Comparison of ENCODE assay signal across 1 cellular context in the genomic region with DNA sequence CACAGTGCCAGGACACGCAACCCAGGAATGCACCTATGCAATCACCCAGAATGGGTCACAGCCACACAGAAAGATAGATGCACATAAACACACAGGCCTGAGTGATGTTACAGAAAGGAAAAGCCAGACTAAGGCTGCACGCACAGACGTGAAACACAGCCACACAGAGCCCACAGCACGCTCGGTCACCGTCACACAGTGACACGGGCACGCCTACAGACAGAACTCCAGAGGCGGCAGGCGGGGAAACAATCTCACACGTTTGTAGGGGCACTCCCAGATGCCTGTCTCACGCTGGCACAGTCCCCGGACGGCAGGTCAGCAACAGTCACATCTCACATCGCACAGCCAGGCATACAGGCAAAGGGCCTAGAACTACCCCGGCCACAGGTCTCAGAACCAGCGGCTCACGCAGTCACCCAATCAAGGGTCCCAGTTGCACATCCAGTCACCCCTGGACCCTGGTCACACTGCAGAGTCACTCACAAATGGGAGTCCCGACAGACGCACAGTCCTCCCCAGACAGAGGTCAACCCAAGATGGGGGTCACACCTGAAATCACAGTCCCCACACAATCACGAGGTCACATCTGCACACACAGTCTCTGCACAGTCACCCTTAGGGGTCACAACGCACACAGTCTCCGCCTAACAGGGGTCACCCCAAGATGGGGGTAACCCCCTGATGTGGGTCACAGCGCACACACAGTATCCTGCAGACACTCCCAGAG.
TF ChIP-seq lines count a peak whose summit lies in the region.

No MANE protein-coding gene starts in this region.

TF ChIP-seq in HEK293, 187 proteins besides CTCF, POLR2A, EP300 and RAD21 (continued from another document and continues in another):
- TF ChIP-seq, protein P1, sequence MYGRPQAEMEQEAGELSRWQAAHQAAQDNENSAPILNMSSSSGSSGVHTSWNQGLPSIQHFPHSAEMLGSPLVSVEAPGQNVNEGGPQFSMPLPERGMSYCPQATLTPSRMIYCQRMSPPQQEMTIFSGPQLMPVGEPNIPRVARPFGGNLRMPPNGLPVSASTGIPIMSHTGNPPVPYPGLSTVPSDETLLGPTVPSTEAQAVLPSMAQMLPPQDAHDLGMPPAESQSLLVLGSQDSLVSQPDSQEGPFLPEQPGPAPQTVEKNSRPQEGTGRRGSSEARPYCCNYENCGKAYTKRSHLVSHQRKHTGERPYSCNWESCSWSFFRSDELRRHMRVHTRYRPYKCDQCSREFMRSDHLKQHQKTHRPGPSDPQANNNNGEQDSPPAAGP (tag by site-specific recombination; IDR thresholded peaks at IDR 0.05): no peak
- TF ChIP-seq ZNF596 (tag by site-specific recombination; IDR thresholded peaks at IDR 0.05): no peak
- no peak for TF ChIP-seq YY2 (tag by site-specific recombination; IDR thresholded peaks at IDR 0.05)
- TF ChIP-seq ZNF571 (tag by site-specific recombination; IDR thresholded peaks at IDR 0.05): no peak
- no peak for TF ChIP-seq ZNF24 (tag by site-specific recombination; IDR thresholded peaks at IDR 0.05)
- TF ChIP-seq ZNF76 (tag by site-specific recombination; IDR thresholded peaks at IDR 0.05; ENCODE audit: borderline replicate concordance, low read depth): no peak
- no peak for TF ChIP-seq SP7 (tag by site-specific recombination; IDR thresholded peaks at IDR 0.05)
- TF ChIP-seq, protein P2, sequence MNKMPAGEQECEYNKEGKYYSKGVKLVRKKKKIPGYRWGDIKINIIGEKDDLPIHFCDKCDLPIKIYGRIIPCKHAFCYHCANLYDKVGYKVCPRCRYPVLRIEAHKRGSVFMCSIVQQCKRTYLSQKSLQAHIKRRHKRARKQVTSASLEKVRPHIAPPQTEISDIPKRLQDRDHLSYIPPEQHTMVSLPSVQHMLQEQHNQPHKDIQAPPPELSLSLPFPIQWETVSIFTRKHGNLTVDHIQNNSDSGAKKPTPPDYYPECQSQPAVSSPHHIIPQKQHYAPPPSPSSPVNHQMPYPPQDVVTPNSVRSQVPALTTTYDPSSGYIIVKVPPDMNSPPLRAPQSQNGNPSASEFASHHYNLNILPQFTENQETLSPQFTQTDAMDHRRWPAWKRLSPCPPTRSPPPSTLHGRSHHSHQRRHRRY (tag by site-specific recombination; IDR thresholded peaks at IDR 0.05): no peak
- no peak; the same call in 1 of the 2 replicates for TF ChIP-seq KLF1 (tag by site-specific recombination; IDR thresholded peaks at IDR 0.05)
- TF ChIP-seq ZNF274 (IDR thresholded peaks at IDR 0.05; ENCODE audit: low read length): no peak
- TF ChIP-seq ZNF274 (tag by site-specific recombination; IDR thresholded peaks at IDR 0.05; ENCODE audit: borderline replicate concordance): no peak
- TF ChIP-seq ZNF404 (tag by site-specific recombination; IDR thresholded peaks at IDR 0.05): no peak
- TF ChIP-seq ZSCAN30 (tag by site-specific recombination; IDR thresholded peaks at IDR 0.05): no peak
- no peak for TF ChIP-seq ZNF707 (tag by site-specific recombination; IDR thresholded peaks at IDR 0.05)
- TF ChIP-seq ZNF16 (tag by site-specific recombination; IDR thresholded peaks at IDR 0.05; ENCODE audit: low read depth): no peak
- TF ChIP-seq, protein P3, sequence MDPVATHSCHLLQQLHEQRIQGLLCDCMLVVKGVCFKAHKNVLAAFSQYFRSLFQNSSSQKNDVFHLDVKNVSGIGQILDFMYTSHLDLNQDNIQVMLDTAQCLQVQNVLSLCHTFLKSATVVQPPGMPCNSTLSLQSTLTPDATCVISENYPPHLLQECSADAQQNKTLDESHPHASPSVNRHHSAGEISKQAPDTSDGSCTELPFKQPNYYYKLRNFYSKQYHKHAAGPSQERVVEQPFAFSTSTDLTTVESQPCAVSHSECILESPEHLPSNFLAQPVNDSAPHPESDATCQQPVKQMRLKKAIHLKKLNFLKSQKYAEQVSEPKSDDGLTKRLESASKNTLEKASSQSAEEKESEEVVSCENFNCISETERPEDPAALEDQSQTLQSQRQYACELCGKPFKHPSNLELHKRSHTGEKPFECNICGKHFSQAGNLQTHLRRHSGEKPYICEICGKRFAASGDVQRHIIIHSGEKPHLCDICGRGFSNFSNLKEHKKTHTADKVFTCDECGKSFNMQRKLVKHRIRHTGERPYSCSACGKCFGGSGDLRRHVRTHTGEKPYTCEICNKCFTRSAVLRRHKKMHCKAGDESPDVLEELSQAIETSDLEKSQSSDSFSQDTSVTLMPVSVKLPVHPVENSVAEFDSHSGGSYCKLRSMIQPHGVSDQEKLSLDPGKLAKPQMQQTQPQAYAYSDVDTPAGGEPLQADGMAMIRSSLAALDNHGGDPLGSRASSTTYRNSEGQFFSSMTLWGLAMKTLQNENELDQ (tag by site-specific recombination; IDR thresholded peaks at IDR 0.05; ENCODE audit: low read depth): no peak
- TF ChIP-seq ZBTB7A (tag by site-specific recombination; IDR thresholded peaks at IDR 0.05; ENCODE audit: low read depth): peak; percentile 46; the same call in 1 of the 2 replicates
- TF ChIP-seq REPIN1 (tag by site-specific recombination; IDR thresholded peaks at IDR 0.05; ENCODE audit: low read depth): no peak
- TF ChIP-seq ZNF132 (tag by site-specific recombination; IDR thresholded peaks at IDR 0.05; ENCODE audit: borderline replicate concordance): no peak
- TF ChIP-seq, protein P4, sequence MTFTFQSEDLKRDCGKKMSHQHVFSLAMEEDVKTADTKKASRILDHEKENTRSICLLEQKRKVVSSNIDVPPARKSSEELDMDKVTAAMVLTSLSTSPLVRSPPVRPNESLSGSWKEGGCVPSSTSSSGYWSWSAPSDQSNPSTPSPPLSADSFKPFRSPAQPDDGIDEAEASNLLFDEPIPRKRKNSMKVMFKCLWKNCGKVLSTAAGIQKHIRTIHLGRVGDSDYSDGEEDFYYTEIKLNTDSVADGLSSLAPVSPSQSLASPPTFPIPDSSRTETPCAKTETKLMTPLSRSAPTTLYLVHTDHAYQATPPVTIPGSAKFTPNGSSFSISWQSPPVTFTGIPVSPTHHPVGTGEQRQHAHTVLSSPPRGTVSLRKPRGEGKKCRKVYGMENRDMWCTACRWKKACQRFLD (tag by site-specific recombination; IDR thresholded peaks at IDR 0.05): no peak
- TF ChIP-seq, protein P5, sequence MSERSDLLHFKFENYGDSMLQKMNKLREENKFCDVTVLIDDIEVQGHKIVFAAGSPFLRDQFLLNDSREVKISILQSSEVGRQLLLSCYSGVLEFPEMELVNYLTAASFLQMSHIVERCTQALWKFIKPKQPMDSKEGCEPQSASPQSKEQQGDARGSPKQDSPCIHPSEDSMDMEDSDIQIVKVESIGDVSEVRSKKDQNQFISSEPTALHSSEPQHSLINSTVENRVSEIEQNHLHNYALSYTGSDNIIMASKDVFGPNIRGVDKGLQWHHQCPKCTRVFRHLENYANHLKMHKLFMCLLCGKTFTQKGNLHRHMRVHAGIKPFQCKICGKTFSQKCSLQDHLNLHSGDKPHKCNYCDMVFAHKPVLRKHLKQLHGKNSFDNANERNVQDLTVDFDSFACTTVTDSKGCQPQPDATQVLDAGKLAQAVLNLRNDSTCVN (tag by site-specific recombination; optimal IDR thresholded peaks at IDR 0.05): peak; percentile 58
- TF ChIP-seq, protein P6, sequence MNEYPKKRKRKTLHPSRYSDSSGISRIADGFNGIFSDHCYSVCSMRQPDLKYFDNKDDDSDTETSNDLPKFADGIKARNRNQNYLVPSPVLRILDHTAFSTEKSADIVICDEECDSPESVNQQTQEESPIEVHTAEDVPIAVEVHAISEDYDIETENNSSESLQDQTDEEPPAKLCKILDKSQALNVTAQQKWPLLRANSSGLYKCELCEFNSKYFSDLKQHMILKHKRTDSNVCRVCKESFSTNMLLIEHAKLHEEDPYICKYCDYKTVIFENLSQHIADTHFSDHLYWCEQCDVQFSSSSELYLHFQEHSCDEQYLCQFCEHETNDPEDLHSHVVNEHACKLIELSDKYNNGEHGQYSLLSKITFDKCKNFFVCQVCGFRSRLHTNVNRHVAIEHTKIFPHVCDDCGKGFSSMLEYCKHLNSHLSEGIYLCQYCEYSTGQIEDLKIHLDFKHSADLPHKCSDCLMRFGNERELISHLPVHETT (tag by site-specific recombination; IDR thresholded peaks at IDR 0.05): no peak
- TF ChIP-seq ZNF157 (tag by site-specific recombination; IDR thresholded peaks at IDR 0.05): no peak
- TF ChIP-seq ZFHX2 (tag by site-specific recombination; conservative IDR thresholded peaks at IDR 0.05): 0 out of 2 replicates have a peak, but pooled peaks have one; percentile 25
- no peak for TF ChIP-seq ZNF561 (tag by site-specific recombination; IDR thresholded peaks at IDR 0.05; ENCODE audit: borderline replicate concordance)
- peak; percentile 84 for TF ChIP-seq ZNF335 (tag by site-specific recombination; conservative IDR thresholded peaks at IDR 0.05)
- TF ChIP-seq ZNF354C (tag by site-specific recombination; IDR thresholded peaks at IDR 0.05; ENCODE audit: borderline replicate concordance, low read depth): no peak
- TF ChIP-seq ZNF660 (tag by site-specific recombination; IDR thresholded peaks at IDR 0.05): no peak
- TF ChIP-seq ZNF670 (tag by site-specific recombination; IDR thresholded peaks at IDR 0.05; ENCODE audit: low read depth): no peak
- TF ChIP-seq ZNF501 (tag by site-specific recombination; IDR thresholded peaks at IDR 0.05): no peak
- no peak for TF ChIP-seq ZNF324 (tag by site-specific recombination; IDR thresholded peaks at IDR 0.05)
- TF ChIP-seq ZNF548 (tag by site-specific recombination; IDR thresholded peaks at IDR 0.05): no peak
- TF ChIP-seq SP2 (tag by site-specific recombination; IDR thresholded peaks at IDR 0.05): peak; percentile 28
- TF ChIP-seq ZNF37A (tag by site-specific recombination; IDR thresholded peaks at IDR 0.05): no peak
- no peak for TF ChIP-seq ZNF621 (tag by site-specific recombination; IDR thresholded peaks at IDR 0.05)
- TF ChIP-seq ZNF473 (tag by site-specific recombination; IDR thresholded peaks at IDR 0.05): no peak
- TF ChIP-seq, protein P7, sequence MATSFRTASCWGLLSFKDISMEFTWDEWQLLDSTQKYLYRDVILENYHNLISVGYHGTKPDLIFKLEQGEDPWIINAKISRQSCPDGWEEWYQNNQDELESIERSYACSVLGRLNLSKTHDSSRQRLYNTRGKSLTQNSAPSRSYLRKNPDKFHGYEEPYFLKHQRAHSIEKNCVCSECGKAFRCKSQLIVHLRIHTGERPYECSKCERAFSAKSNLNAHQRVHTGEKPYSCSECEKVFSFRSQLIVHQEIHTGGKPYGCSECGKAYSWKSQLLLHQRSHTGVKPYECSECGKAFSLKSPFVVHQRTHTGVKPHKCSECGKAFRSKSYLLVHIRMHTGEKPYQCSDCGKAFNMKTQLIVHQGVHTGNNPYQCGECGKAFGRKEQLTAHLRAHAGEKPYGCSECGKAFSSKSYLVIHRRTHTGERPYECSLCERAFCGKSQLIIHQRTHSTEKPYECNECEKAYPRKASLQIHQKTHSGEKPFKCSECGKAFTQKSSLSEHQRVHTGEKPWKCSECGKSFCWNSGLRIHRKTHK (tag by site-specific recombination; IDR thresholded peaks at IDR 0.05): no peak
- TF ChIP-seq, protein P8, sequence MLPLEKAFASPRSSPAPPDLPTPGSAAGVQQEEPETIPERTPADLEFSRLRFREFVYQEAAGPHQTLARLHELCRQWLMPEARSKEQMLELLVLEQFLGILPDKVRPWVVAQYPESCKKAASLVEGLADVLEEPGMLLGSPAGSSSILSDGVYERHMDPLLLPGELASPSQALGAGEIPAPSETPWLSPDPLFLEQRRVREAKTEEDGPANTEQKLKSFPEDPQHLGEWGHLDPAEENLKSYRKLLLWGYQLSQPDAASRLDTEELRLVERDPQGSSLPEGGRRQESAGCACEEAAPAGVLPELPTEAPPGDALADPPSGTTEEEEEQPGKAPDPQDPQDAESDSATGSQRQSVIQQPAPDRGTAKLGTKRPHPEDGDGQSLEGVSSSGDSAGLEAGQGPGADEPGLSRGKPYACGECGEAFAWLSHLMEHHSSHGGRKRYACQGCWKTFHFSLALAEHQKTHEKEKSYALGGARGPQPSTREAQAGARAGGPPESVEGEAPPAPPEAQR (tag by site-specific recombination; IDR thresholded peaks at IDR 0.05): no peak
- no peak for TF ChIP-seq FEZF1 (tag by site-specific recombination; IDR thresholded peaks at IDR 0.05)
- no peak for TF ChIP-seq ZNF341 (tag by site-specific recombination; IDR thresholded peaks at IDR 0.05; ENCODE audit: low read depth)
- TF ChIP-seq ZNF514 (tag by site-specific recombination; IDR thresholded peaks at IDR 0.05): no peak
- TF ChIP-seq, protein P9, sequence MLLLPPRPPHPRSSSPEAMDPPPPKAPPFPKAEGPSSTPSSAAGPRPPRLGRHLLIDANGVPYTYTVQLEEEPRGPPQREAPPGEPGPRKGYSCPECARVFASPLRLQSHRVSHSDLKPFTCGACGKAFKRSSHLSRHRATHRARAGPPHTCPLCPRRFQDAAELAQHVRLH (tag by site-specific recombination; IDR thresholded peaks at IDR 0.05): no peak
- TF ChIP-seq, protein P10, sequence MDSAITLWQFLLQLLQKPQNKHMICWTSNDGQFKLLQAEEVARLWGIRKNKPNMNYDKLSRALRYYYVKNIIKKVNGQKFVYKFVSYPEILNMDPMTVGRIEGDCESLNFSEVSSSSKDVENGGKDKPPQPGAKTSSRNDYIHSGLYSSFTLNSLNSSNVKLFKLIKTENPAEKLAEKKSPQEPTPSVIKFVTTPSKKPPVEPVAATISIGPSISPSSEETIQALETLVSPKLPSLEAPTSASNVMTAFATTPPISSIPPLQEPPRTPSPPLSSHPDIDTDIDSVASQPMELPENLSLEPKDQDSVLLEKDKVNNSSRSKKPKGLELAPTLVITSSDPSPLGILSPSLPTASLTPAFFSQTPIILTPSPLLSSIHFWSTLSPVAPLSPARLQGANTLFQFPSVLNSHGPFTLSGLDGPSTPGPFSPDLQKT (IDR thresholded peaks at IDR 0.05; ENCODE audit: borderline replicate concordance, low read depth, low read length): no peak
- no peak for TF ChIP-seq ZNF677 (tag by site-specific recombination; IDR thresholded peaks at IDR 0.05)
- TF ChIP-seq, protein P11, sequence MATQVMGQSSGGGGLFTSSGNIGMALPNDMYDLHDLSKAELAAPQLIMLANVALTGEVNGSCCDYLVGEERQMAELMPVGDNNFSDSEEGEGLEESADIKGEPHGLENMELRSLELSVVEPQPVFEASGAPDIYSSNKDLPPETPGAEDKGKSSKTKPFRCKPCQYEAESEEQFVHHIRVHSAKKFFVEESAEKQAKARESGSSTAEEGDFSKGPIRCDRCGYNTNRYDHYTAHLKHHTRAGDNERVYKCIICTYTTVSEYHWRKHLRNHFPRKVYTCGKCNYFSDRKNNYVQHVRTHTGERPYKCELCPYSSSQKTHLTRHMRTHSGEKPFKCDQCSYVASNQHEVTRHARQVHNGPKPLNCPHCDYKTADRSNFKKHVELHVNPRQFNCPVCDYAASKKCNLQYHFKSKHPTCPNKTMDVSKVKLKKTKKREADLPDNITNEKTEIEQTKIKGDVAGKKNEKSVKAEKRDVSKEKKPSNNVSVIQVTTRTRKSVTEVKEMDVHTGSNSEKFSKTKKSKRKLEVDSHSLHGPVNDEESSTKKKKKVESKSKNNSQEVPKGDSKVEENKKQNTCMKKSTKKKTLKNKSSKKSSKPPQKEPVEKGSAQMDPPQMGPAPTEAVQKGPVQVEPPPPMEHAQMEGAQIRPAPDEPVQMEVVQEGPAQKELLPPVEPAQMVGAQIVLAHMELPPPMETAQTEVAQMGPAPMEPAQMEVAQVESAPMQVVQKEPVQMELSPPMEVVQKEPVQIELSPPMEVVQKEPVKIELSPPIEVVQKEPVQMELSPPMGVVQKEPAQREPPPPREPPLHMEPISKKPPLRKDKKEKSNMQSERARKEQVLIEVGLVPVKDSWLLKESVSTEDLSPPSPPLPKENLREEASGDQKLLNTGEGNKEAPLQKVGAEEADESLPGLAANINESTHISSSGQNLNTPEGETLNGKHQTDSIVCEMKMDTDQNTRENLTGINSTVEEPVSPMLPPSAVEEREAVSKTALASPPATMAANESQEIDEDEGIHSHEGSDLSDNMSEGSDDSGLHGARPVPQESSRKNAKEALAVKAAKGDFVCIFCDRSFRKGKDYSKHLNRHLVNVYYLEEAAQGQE (tag by site-specific recombination; IDR thresholded peaks at IDR 0.05): no peak
- no peak for TF ChIP-seq ZNF292 (tag by site-specific recombination; IDR thresholded peaks at IDR 0.05; ENCODE audit: borderline replicate concordance, low read depth)
